Comparison of ENCODE assay signal across 27 cellular contexts in the genomic region with DNA sequence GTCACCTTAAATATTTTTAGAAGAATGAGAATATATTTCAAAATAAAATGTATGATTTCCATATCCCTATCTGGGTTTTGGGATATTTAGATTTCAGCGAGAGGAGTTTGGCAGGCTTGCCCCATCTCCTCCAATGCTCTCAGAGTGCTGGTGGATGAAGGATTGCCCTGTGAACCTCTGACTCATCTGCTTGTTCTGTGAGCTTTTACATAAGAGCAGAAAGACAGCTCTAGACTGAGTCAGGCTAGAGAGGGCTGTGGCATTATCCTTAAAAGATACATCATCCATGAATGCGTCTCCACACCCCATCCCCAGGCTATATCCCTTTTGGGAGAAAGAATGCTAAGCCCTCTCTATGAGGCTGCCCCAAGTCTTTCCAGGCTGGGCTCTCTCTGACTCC.
DNase-seq lines count a peak whose midpoint lies in the region; ATAC-seq, FAIRE-seq and TF ChIP-seq lines count a peak whose summit lies in the region.
"Had no signal": no experiment of that assay in that cellular context is flagged by ENCODE, and none has a peak within 500 bp of the region (broad histone marks: within the 10 kb centered on the region; RNA-seq: fewer than 3 reads in every experiment).

No MANE protein-coding gene starts in this region.

- no peak overlapping the region for H3K4me2 ChIP-seq in keratinocyte (ENCODE audit: control insufficient read depth, extremely low read depth, insufficient read depth, low read depth, low read length)
- H3K4me2 ChIP-seq in osteoblast (ENCODE audit: insufficient read depth, low read length): no peak overlapping the region
- H3K4me2 ChIP-seq: A549; BLaER1 treated with 17β-estradiol and CSF1 and Interleukin-3, amounts not matched to agents 10 nM and 100 nM had no signal

- H3K9me3 ChIP-seq in RWPE2 (ENCODE audit: severe bottlenecking) (no peaks in the 10 kb centered on the region), keratinocyte (ENCODE audit: control insufficient read depth, low read depth, low read length) (no peaks in the 10 kb centered on the region), osteoblast (ENCODE audit: low read depth, low read length) (peaks cover 2% of the 10 kb centered on the region)
- H3K9me3 ChIP-seq: A549, BE2C had no signal

- H3K9me1 ChIP-seq in keratinocyte (ENCODE audit: control insufficient read depth, extremely low read depth, insufficient read depth, low read length): no peaks in the 10 kb centered on the region

- peak; percentile 58 for DNase-seq in HT1080 (ENCODE audit: low read depth)
- DNase-seq in RWPE2 (ENCODE audit: low spot score): no peak
- DNase-seq in keratinocyte (ENCODE audit: low read depth, low spot score): peak; percentile 23
- DNase-seq in osteoblast (ENCODE audit: insufficient read length, low spot score, missing footprints): no peak
- DNase-seq in HK-2 (ENCODE audit: unreplicated experiment): no peak
- DNase-seq: 8988T; ACHN; AML-193; BE2C; CD4-positive, alpha-beta T cell; CD8-positive, alpha-beta memory T cell; DMS 273 treated with DMSO at 0.1 percent for 48 hours; DMS53; DMS79 treated with DMSO at 0.1 percent for 48 hours; GF-D8; GM23248; H7; HCEC 1CT had no signal

- no peak overlapping the region for H3K9ac ChIP-seq in keratinocyte (ENCODE audit: control insufficient read depth, extremely low read depth, insufficient read depth, low read length)
- H3K9ac ChIP-seq: BLaER1 treated with 17β-estradiol and CSF1 and Interleukin-3, amounts not matched to agents 10 nM and 100 nM; GM23248 had no signal

- H4K20me1 ChIP-seq in keratinocyte (ENCODE audit: control insufficient read depth, extremely low read depth, insufficient read depth, low read length) (no peaks in the 10 kb centered on the region), osteoblast (ENCODE audit: insufficient read depth, low read length) (no peaks in the 10 kb centered on the region)
- H4K20me1 ChIP-seq: BLaER1 treated with 17β-estradiol and CSF1 and Interleukin-3, amounts not matched to agents 10 nM and 100 nM had no signal

- no peak overlapping the region for H3K27ac ChIP-seq in RWPE2 (ENCODE audit: poor library complexity, severe bottlenecking)
- H3K27ac ChIP-seq in keratinocyte (ENCODE audit: control insufficient read depth, insufficient read depth, low read length): no peak overlapping the region
- no peak overlapping the region for H3K27ac ChIP-seq in osteoblast (ENCODE audit: low read depth, low read length)
- H3K27ac ChIP-seq: A549; BLaER1 treated with 17β-estradiol and CSF1 and Interleukin-3, amounts not matched to agents 10 nM and 100 nM; GM23248 had no signal

- H3K4me1 ChIP-seq in RWPE2 (ENCODE audit: insufficient read depth, poor library complexity, severe bottlenecking) (no peaks in the 10 kb centered on the region), keratinocyte (ENCODE audit: control insufficient read depth, extremely low read depth, insufficient read depth, low read length) (peaks cover 2% of the 10 kb centered on the region), osteoblast (ENCODE audit: insufficient read depth, low read length) (no peaks in the 10 kb centered on the region)
- H3K4me1 ChIP-seq: A549, BE2C had no signal

- H3K79me2 ChIP-seq in keratinocyte (ENCODE audit: control insufficient read depth, insufficient read depth, low read length) (no peaks in the 10 kb centered on the region), osteoblast (ENCODE audit: insufficient read depth, low read length) (no peaks in the 10 kb centered on the region)

- no peaks in the 10 kb centered on the region for H3K27me3 ChIP-seq in RWPE2 (ENCODE audit: insufficient read depth, poor library complexity, severe bottlenecking)
- H3K27me3 ChIP-seq in keratinocyte (ENCODE audit: control insufficient read depth, extremely low read depth, insufficient read depth, low read length): no peaks in the 10 kb centered on the region
- H3K27me3 ChIP-seq in osteoblast (ENCODE audit: insufficient read depth, low read length): no peaks in the 10 kb centered on the region
- H3K27me3 ChIP-seq: BE2C; BLaER1 treated with 17β-estradiol and CSF1 and Interleukin-3, amounts not matched to agents 10 nM and 100 nM had no signal

- H3K4me3 ChIP-seq in RWPE2 (ENCODE audit: severe bottlenecking) (no peak overlapping the region), keratinocyte (ENCODE audit: control insufficient read depth in 2 of 3, extremely low read depth in 1 of 3, insufficient read depth in 2 of 3, low read depth in 1 of 3, low read length in 3 of 3) (no peak overlapping the region), osteoblast (ENCODE audit: insufficient read depth, low read length) (no peak overlapping the region)
- H3K4me3 ChIP-seq: A549; BLaER1 treated with 17β-estradiol and CSF1 and Interleukin-3, amounts not matched to agents 10 nM and 100 nM; GM23248 had no signal

- no peak for TF ChIP-seq CTCF in RWPE2 (IDR thresholded peaks at IDR 0.05; ENCODE audit: poor library complexity, severe bottlenecking)
- TF ChIP-seq CTCF in keratinocyte (optimal IDR thresholded peaks at IDR 0.05 in 1 of 3, IDR thresholded peaks at IDR 0.05 in 1 of 3, conservative IDR thresholded peaks at IDR 0.05 in 1 of 3; ENCODE audit: extremely low read depth in 1 of 3, insufficient read depth in 2 of 3, low read length in 3 of 3): no peak
- TF ChIP-seq CTCF in osteoblast (IDR thresholded peaks at IDR 0.05; ENCODE audit: extremely low read depth, low read depth, low read length): no peak

- ATAC-seq in RWPE2 (ENCODE audit: low read depth): peak; percentile 74
- ATAC-seq in esophagus mucosa: peak; percentile 25
- no peak for ATAC-seq in GM18511 (IDR thresholded peaks at IDR 0.05; ENCODE audit: unreplicated experiment)
- no peak for ATAC-seq in GM18505 (IDR thresholded peaks at IDR 0.05; ENCODE audit: unreplicated experiment)
- ATAC-seq: A549 had no signal

- H3K36me3 ChIP-seq in RWPE2 (ENCODE audit: low read depth): no peaks in the 10 kb centered on the region
- no peaks in the 10 kb centered on the region for H3K36me3 ChIP-seq in keratinocyte (ENCODE audit: control insufficient read depth in 2 of 2, extremely low read depth in 1 of 2, insufficient read depth in 2 of 2, low read length in 2 of 2)
- no peaks in the 10 kb centered on the region for H3K36me3 ChIP-seq in osteoblast (ENCODE audit: insufficient read depth, low read length)
- H3K36me3 ChIP-seq: BE2C; BLaER1 treated with 17β-estradiol and CSF1 and Interleukin-3, amounts not matched to agents 10 nM and 100 nM had no signal

- H2AFZ ChIP-seq in keratinocyte (ENCODE audit: control insufficient read depth, low read length) (no peak overlapping the region), osteoblast (ENCODE audit: low read length) (no peak overlapping the region)
- H2AFZ ChIP-seq: GM23248 had no signal

- TF ChIP-seq POLR2A in GM18505 (IDR thresholded peaks at IDR 0.05; ENCODE audit: borderline replicate concordance, extremely low read depth, insufficient read depth, insufficient read length): no peak

- no peak for FAIRE-seq in keratinocyte (lab: Jason Lieb, UNC)
- FAIRE-seq: A549, D721Med, GM12891, GM19239, H1 had no signal

- dilution Hi-C loops in keratinocyte (cut with MboI; ENCODE audit: extremely low pct_ligation_motif_present, low sequenced_read_pairs): no loop called here

Comparison
In these comparisons a context has a peak if more than half of its experiments do, and no peak if none do; other contexts are left out.
1. DNase-seq: peak in HT1080 (single experiment) and keratinocyte (single experiment); none in RWPE2 (single experiment), osteoblast (single experiment) and HK-2 (single experiment).
2. ATAC-seq: peak in RWPE2 (single experiment) and esophagus mucosa (single experiment); none in GM18511 (single experiment) and GM18505 (single experiment).